ENCODE assay signal across 1 cellular context in the genomic region with DNA sequence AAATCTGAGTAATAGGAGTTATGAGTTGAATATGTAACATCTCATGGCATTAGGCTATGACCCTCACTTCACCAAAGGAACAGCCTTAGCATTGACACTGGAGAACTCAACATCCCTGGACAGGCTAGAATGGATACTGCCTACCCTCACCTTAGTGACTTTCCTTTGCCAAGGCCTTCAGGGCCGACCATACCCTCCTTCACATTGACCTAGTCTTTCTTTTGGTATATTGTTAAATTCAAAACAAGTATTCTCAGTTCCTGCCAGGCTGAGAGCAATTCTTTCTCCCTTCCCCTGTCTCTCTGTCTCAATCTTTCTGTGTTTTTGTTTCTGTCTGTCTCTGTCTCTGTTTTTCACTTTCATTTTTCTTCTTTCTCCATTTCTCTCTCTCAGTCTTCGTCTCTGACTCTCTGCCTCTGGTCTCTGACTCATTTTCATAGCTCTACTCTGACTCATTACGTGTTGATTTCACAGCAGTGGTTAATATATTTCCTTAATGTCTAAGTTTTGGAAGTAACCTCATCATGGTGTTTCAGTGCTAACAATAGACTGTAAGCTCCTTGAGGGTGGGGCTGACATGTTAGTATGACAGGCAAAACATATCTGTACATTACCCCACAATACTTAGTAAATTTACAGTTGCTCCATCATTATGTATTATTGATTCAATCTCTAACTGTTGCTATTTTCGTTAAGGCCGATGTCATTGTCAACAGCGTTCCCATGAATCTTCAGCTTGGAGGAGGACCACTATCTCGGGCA.
TF ChIP-seq lines count a peak whose summit lies in the region.

No MANE protein-coding gene starts in this region.

TF ChIP-seq in HEK293T, 16 proteins besides CTCF, POLR2A, EP300 and RAD21 (continued from another document):
- no peak for TF ChIP-seq LEF1 (IDR thresholded peaks at IDR 0.05; ENCODE audit: borderline replicate concordance)
- no peak for TF ChIP-seq BHLHE40 (IDR thresholded peaks at IDR 0.05; ENCODE audit: borderline replicate concordance)
- no peak for TF ChIP-seq SP1 (IDR thresholded peaks at IDR 0.05)
- TF ChIP-seq FOXA1 (IDR thresholded peaks at IDR 0.05), result no peak
- TF ChIP-seq FOXK2 (IDR thresholded peaks at IDR 0.05), result no peak
- no peak for TF ChIP-seq FOXM1 (IDR thresholded peaks at IDR 0.05; ENCODE audit: borderline replicate concordance)
- no peak for TF ChIP-seq ARNT (IDR thresholded peaks at IDR 0.05)
- no peak for TF ChIP-seq CTBP1 (IDR thresholded peaks at IDR 0.05; ENCODE audit: borderline replicate concordance)
